ENCODE assay signal across 1 cellular context in genomic region chr6:27672113-27672799, GRCh38.
TF ChIP-seq lines count a peak whose summit lies in the region.

No MANE protein-coding gene starts in this region.

TF ChIP-seq in K562, 482 proteins besides CTCF, POLR2A, EP300 and RAD21 (continued from another document and continues in another):
- TF ChIP-seq ZNF318 (IDR thresholded peaks at IDR 0.05; ENCODE audit: borderline replicate concordance in 1 of 2, low read depth in 1 of 2) (0 out of 4 replicates have a peak, but pooled peaks of 1 of the 2 experiments have one; percentile 19), ZNF830 (CRISPR knock-in tag; IDR thresholded peaks at IDR 0.05) (0 out of 2 replicates have a peak, but pooled peaks have one; percentile 79), CC2D1A (IDR thresholded peaks at IDR 0.05) (peak; percentile 76), TFE3 (CRISPR knock-in tag; IDR thresholded peaks at IDR 0.05) (no peak), ZNF589 (CRISPR knock-in tag; IDR thresholded peaks at IDR 0.05; ENCODE audit: low read depth) (no peak; the same call in 1 of the 2 replicates), CSDE1 (IDR thresholded peaks at IDR 0.05) (peak in 1 of 2 experiments; percentile 79; a peak in 2 of 4 replicates), ZNF146 (CRISPR knock-in tag; IDR thresholded peaks at IDR 0.05; ENCODE audit: unreplicated experiment) (no peak), ARID3A (IDR thresholded peaks at IDR 0.05; ENCODE audit: borderline replicate concordance, low read depth, low read length) (peak; percentile 91), NR1H2 (CRISPR knock-in tag; IDR thresholded peaks at IDR 0.05) (peak; percentile 95), ELF1 (tag; IDR thresholded peaks at IDR 0.05) (peak; percentile 79), RAD51 (IDR thresholded peaks at IDR 0.05; ENCODE audit: borderline replicate concordance, low read depth) (peak; percentile 38; the same call in 1 of the 2 replicates), PHF21A (IDR thresholded peaks at IDR 0.05; ENCODE audit: borderline replicate concordance, low read depth) (peak; percentile 82; the same call in 1 of the 2 replicates), ZBTB26 (CRISPR knock-in tag; IDR thresholded peaks at IDR 0.05) (0 out of 2 replicates have a peak, but pooled peaks have one; percentile 33), DMBX1 (CRISPR knock-in tag; IDR thresholded peaks at IDR 0.05; ENCODE audit: borderline replicate concordance) (peak; percentile 36; the same call in 1 of the 2 replicates), NCOR1 (IDR thresholded peaks at IDR 0.05) (peak; percentile 45; the same call in 1 of the 2 replicates), CBFA2T3 (IDR thresholded peaks at IDR 0.05) (peak; percentile 39), CXXC5 (CRISPR knock-in tag; IDR thresholded peaks at IDR 0.05) (peak; percentile 85), ELK3 (CRISPR knock-in tag; IDR thresholded peaks at IDR 0.05) (0 out of 2 replicates have a peak, but pooled peaks have one; percentile 16), MTA3 (IDR thresholded peaks at IDR 0.05; ENCODE audit: borderline replicate concordance) (peak; percentile 92), CCNT2 (IDR thresholded peaks at IDR 0.05; ENCODE audit: borderline replicate concordance, extremely low read depth, insufficient read length, low read depth, low read length) (no peak), ZNF134 (CRISPR knock-in tag; conservative IDR thresholded peaks at IDR 0.05) (0 out of 2 replicates have a peak, but pooled peaks have one; percentile 20), NELFE (IDR thresholded peaks at IDR 0.05; ENCODE audit: insufficient read depth, insufficient read length) (no peak), NBN (IDR thresholded peaks at IDR 0.05; ENCODE audit: low read depth) (peak; percentile 97), RHOXF2B (CRISPR knock-in tag; conservative IDR thresholded peaks at IDR 0.05) (0 out of 2 replicates have a peak, but pooled peaks have one; percentile 33), RBM25 (IDR thresholded peaks at IDR 0.05; ENCODE audit: low read depth, low read length, severe bottlenecking) (peak; percentile 47), JUND (IDR thresholded peaks at IDR 0.05; ENCODE audit: borderline replicate concordance, low read depth, low read length) (peak; percentile 40; the same call in 1 of the 2 replicates), JUND (tag; IDR thresholded peaks at IDR 0.05; ENCODE audit: borderline replicate concordance, low read depth, low read length) (peak; percentile 11; the same call in 2 of the 3 replicates), ARID2 (IDR thresholded peaks at IDR 0.05) (0 out of 2 replicates have a peak, but pooled peaks have one; percentile 41), POLR2B (IDR thresholded peaks at IDR 0.05; ENCODE audit: low read depth, partially characterized antibody) (no peak), ZNF644 (tag; IDR thresholded peaks at IDR 0.05; ENCODE audit: low read depth) (0 out of 2 replicates have a peak, but pooled peaks have one; percentile 27), FOXM1 (IDR thresholded peaks at IDR 0.05; ENCODE audit: low read depth) (peak; percentile 76), FOXM1 (CRISPR knock-in tag; IDR thresholded peaks at IDR 0.05; ENCODE audit: low read depth) (no peak), RBM15 (IDR thresholded peaks at IDR 0.05; ENCODE audit: insufficient read depth, low read length) (no peak), ZC3H8 (IDR thresholded peaks at IDR 0.05) (0 out of 2 replicates have a peak, but pooled peaks have one; percentile 4), ZC3H4 (CRISPR knock-in tag; IDR thresholded peaks at IDR 0.05; ENCODE audit: borderline replicate concordance) (no peak), BHLHE40 (IDR thresholded peaks at IDR 0.05; ENCODE audit: low read length) (peak; percentile 26; the same call in 1 of the 2 replicates), SPI1 (IDR thresholded peaks at IDR 0.05; ENCODE audit: borderline replicate concordance, low read depth, low read length) (peak; percentile 57), CEBPG (CRISPR knock-in tag; IDR thresholded peaks at IDR 0.05) (peak; percentile 22; the same call in 1 of the 2 replicates), CEBPG (tag; conservative IDR thresholded peaks at IDR 0.05 in 1 of 2, IDR thresholded peaks at IDR 0.05 in 1 of 2) (no peak; a peak in 1 of 4 replicates), IRF2 (CRISPR knock-in tag; IDR thresholded peaks at IDR 0.05) (no peak), ESRRB (CRISPR knock-in tag; IDR thresholded peaks at IDR 0.05; ENCODE audit: borderline replicate concordance) (peak; percentile 83; the same call in 1 of the 2 replicates), HDGF (IDR thresholded peaks at IDR 0.05) (no peak), MAFK (IDR thresholded peaks at IDR 0.05; ENCODE audit: low read length) (no peak; the same call in 1 of the 2 replicates), GTF3C2 (IDR thresholded peaks at IDR 0.05; ENCODE audit: borderline replicate concordance, extremely low read depth, insufficient read length) (peak; percentile 99), CTBP1 (IDR thresholded peaks at IDR 0.05; ENCODE audit: borderline replicate concordance) (peak; percentile 83; the same call in 1 of the 2 replicates), DPF2 (IDR thresholded peaks at IDR 0.05) (peak; percentile 45; the same call in 1 of the 2 replicates), CHD4 (IDR thresholded peaks at IDR 0.05; ENCODE audit: insufficient read depth, insufficient replicate concordance, low read depth, low read length, poor library complexity, severe bottlenecking) (no peak), ZBTB8A (IDR thresholded peaks at IDR 0.05; ENCODE audit: partially characterized antibody) (peak; percentile 70), POLR3A (IDR thresholded peaks at IDR 0.05; ENCODE audit: borderline replicate concordance, extremely low read depth, insufficient read depth, insufficient read length) (peak; percentile 88), GTF2F1 (IDR thresholded peaks at IDR 0.05; ENCODE audit: low read depth, low read length) (0 out of 2 replicates have a peak, but pooled peaks have one; percentile 65), ARID1B (IDR thresholded peaks at IDR 0.05) (peak; percentile 31; the same call in 1 of the 2 replicates), BCOR (IDR thresholded peaks at IDR 0.05) (no peak; the same call in 1 of the 2 replicates)
